Comparison of ENCODE assay signal across 1 cellular context in the genomic region with DNA sequence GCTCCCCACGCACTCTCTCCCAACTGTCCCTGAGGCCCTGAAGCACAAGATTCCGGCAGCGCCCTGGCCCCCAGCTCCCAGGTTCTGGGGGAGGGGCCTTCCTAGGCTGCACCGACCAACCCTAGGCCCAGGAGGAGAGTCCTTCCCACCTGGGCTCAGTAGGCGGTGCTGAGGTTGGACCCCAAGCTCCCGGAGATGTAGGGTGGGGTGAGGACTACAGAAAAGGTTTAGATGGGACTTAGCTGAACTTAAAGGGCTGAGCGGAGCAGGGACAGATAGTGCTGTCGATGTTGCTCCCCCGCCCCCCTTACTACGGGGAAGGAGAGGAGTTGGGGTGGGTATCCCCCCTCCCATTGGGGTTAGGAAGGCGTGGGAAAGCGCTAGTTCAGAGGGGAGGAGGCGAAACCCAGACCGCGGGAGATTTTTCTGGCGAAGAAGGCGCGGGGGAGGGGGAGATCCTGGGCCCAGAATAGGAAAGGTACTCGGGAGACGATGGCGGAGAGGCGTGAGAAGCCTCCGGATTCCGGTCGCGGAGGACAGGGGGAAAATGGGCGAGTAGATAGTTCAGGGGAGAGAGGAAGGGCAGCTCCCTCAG.
TF ChIP-seq lines count a peak whose summit lies in the region.

No MANE protein-coding gene starts in this region.

TF ChIP-seq in K562, 482 proteins besides CTCF, POLR2A, EP300 and RAD21 (continued from another document and continues in another):
- TF ChIP-seq, protein P1, sequence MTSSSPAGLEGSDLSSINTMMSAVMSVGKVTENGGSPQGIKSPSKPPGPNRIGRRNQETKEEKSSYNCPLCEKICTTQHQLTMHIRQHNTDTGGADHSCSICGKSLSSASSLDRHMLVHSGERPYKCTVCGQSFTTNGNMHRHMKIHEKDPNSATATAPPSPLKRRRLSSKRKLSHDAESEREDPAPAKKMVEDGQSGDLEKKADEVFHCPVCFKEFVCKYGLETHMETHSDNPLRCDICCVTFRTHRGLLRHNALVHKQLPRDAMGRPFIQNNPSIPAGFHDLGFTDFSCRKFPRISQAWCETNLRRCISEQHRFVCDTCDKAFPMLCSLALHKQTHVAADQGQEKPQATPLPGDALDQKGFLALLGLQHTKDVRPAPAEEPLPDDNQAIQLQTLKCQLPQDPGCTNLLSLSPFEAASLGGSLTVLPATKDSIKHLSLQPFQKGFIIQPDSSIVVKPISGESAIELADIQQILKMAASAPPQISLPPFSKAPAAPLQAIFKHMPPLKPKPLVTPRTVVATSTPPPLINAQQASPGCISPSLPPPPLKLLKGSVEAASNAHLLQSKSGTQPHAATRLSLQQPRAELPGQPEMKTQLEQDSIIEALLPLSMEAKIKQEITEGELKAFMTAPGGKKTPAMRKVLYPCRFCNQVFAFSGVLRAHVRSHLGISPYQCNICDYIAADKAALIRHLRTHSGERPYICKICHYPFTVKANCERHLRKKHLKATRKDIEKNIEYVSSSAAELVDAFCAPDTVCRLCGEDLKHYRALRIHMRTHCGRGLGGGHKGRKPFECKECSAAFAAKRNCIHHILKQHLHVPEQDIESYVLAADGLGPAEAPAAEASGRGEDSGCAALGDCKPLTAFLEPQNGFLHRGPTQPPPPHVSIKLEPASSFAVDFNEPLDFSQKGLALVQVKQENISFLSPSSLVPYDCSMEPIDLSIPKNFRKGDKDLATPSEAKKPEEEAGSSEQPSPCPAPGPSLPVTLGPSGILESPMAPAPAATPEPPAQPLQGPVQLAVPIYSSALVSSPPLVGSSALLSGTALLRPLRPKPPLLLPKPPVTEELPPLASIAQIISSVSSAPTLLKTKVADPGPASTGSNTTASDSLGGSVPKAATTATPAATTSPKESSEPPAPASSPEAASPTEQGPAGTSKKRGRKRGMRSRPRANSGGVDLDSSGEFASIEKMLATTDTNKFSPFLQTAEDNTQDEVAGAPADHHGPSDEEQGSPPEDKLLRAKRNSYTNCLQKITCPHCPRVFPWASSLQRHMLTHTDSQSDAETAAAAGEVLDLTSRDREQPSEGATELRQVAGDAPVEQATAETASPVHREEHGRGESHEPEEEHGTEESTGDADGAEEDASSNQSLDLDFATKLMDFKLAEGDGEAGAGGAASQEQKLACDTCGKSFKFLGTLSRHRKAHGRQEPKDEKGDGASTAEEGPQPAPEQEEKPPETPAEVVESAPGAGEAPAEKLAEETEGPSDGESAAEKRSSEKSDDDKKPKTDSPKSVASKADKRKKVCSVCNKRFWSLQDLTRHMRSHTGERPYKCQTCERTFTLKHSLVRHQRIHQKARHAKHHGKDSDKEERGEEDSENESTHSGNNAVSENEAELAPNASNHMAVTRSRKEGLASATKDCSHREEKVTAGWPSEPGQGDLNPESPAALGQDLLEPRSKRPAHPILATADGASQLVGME (CRISPR knock-in tag; IDR thresholded peaks at IDR 0.05), result no peak
- TF ChIP-seq SMAD2 (IDR thresholded peaks at IDR 0.05; ENCODE audit: low read depth, low read length), result no peak
- TF ChIP-seq ARID2 (IDR thresholded peaks at IDR 0.05), result no peak
- TF ChIP-seq TEAD2 (tag; IDR thresholded peaks at IDR 0.05), result no peak
- TF ChIP-seq CAMTA2 (CRISPR knock-in tag; conservative IDR thresholded peaks at IDR 0.05), result no peak
- TF ChIP-seq ZKSCAN3 (CRISPR knock-in tag; IDR thresholded peaks at IDR 0.05), result no peak
- no peak for TF ChIP-seq ATF1 (CRISPR knock-in tag; IDR thresholded peaks at IDR 0.05)
- peak; percentile 22 for TF ChIP-seq ATF1 (tag; IDR thresholded peaks at IDR 0.05)
- TF ChIP-seq ZEB2 (IDR thresholded peaks at IDR 0.05), result peak; percentile 51; the same call in 1 of the 2 replicates
- TF ChIP-seq CREB1 (IDR thresholded peaks at IDR 0.05), result no peak
- peak; percentile 57; the same call in 1 of the 2 replicates for TF ChIP-seq CREB1 (CRISPR knock-in tag; IDR thresholded peaks at IDR 0.05)
- TF ChIP-seq ILK (tag; IDR thresholded peaks at IDR 0.05; ENCODE audit: borderline replicate concordance, low read depth), result no peak
- TF ChIP-seq WHSC1 (IDR thresholded peaks at IDR 0.05; ENCODE audit: low read length), result no peak
- no peak for TF ChIP-seq ZFPM2 (CRISPR knock-in tag; IDR thresholded peaks at IDR 0.05)
- TF ChIP-seq HDAC8 (tag; IDR thresholded peaks at IDR 0.05), result no peak
- no peak for TF ChIP-seq MCM2 (IDR thresholded peaks at IDR 0.05; ENCODE audit: low read depth)
- no peak for TF ChIP-seq TARDBP (IDR thresholded peaks at IDR 0.05)
- no peak for TF ChIP-seq ZNF197 (CRISPR knock-in tag; IDR thresholded peaks at IDR 0.05; ENCODE audit: low read depth)
- TF ChIP-seq, protein P2, sequence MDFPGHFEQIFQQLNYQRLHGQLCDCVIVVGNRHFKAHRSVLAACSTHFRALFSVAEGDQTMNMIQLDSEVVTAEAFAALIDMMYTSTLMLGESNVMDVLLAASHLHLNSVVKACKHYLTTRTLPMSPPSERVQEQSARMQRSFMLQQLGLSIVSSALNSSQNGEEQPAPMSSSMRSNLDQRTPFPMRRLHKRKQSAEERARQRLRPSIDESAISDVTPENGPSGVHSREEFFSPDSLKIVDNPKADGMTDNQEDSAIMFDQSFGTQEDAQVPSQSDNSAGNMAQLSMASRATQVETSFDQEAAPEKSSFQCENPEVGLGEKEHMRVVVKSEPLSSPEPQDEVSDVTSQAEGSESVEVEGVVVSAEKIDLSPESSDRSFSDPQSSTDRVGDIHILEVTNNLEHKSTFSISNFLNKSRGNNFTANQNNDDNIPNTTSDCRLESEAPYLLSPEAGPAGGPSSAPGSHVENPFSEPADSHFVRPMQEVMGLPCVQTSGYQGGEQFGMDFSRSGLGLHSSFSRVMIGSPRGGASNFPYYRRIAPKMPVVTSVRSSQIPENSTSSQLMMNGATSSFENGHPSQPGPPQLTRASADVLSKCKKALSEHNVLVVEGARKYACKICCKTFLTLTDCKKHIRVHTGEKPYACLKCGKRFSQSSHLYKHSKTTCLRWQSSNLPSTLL (IDR thresholded peaks at IDR 0.05), result no peak
- TF ChIP-seq HDAC6 (IDR thresholded peaks at IDR 0.05; ENCODE audit: low read depth, low read length), result no peak
- no peak for TF ChIP-seq SIRT6 (IDR thresholded peaks at IDR 0.05; ENCODE audit: low read depth, low read length)
- no peak for TF ChIP-seq PURB (CRISPR knock-in tag; IDR thresholded peaks at IDR 0.05; ENCODE audit: low read depth)
- TF ChIP-seq, protein P3, sequence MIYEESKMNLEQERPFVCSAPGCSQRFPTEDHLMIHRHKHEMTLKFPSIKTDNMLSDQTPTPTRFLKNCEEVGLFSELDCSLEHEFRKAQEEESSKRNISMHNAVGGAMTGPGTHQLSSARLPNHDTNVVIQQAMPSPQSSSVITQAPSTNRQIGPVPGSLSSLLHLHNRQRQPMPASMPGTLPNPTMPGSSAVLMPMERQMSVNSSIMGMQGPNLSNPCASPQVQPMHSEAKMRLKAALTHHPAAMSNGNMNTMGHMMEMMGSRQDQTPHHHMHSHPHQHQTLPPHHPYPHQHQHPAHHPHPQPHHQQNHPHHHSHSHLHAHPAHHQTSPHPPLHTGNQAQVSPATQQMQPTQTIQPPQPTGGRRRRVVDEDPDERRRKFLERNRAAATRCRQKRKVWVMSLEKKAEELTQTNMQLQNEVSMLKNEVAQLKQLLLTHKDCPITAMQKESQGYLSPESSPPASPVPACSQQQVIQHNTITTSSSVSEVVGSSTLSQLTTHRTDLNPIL (CRISPR knock-in tag; IDR thresholded peaks at IDR 0.05), result no peak
- TF ChIP-seq KLF16 (IDR thresholded peaks at IDR 0.05), result no peak
- TF ChIP-seq, protein P4, sequence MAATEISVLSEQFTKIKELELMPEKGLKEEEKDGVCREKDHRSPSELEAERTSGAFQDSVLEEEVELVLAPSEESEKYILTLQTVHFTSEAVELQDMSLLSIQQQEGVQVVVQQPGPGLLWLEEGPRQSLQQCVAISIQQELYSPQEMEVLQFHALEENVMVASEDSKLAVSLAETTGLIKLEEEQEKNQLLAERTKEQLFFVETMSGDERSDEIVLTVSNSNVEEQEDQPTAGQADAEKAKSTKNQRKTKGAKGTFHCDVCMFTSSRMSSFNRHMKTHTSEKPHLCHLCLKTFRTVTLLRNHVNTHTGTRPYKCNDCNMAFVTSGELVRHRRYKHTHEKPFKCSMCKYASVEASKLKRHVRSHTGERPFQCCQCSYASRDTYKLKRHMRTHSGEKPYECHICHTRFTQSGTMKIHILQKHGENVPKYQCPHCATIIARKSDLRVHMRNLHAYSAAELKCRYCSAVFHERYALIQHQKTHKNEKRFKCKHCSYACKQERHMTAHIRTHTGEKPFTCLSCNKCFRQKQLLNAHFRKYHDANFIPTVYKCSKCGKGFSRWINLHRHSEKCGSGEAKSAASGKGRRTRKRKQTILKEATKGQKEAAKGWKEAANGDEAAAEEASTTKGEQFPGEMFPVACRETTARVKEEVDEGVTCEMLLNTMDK (IDR thresholded peaks at IDR 0.05; ENCODE audit: borderline replicate concordance, insufficient read depth, low read depth, low read length, poor library complexity, severe bottlenecking), result no peak
- no peak for TF ChIP-seq ZNF644 (tag; IDR thresholded peaks at IDR 0.05; ENCODE audit: low read depth)
- TF ChIP-seq ZNF436 (CRISPR knock-in tag; IDR thresholded peaks at IDR 0.05), result no peak
- TF ChIP-seq, protein P5, sequence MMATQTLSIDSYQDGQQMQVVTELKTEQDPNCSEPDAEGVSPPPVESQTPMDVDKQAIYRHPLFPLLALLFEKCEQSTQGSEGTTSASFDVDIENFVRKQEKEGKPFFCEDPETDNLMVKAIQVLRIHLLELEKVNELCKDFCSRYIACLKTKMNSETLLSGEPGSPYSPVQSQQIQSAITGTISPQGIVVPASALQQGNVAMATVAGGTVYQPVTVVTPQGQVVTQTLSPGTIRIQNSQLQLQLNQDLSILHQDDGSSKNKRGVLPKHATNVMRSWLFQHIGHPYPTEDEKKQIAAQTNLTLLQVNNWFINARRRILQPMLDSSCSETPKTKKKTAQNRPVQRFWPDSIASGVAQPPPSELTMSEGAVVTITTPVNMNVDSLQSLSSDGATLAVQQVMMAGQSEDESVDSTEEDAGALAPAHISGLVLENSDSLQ (IDR thresholded peaks at IDR 0.05), result no peak
- TF ChIP-seq MCM3 (IDR thresholded peaks at IDR 0.05), result no peak
- TF ChIP-seq, protein P6, sequence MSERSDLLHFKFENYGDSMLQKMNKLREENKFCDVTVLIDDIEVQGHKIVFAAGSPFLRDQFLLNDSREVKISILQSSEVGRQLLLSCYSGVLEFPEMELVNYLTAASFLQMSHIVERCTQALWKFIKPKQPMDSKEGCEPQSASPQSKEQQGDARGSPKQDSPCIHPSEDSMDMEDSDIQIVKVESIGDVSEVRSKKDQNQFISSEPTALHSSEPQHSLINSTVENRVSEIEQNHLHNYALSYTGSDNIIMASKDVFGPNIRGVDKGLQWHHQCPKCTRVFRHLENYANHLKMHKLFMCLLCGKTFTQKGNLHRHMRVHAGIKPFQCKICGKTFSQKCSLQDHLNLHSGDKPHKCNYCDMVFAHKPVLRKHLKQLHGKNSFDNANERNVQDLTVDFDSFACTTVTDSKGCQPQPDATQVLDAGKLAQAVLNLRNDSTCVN (CRISPR knock-in tag; IDR thresholded peaks at IDR 0.05), result 0 out of 2 replicates have a peak, but pooled peaks have one; percentile 48
- no peak for TF ChIP-seq PTRF (tag; IDR thresholded peaks at IDR 0.05)
- no peak for TF ChIP-seq MYNN (IDR thresholded peaks at IDR 0.05)
- no peak for TF ChIP-seq MYNN (CRISPR knock-in tag; IDR thresholded peaks at IDR 0.05)
- no peak for TF ChIP-seq NFATC3 (IDR thresholded peaks at IDR 0.05)
- TF ChIP-seq, protein P7, sequence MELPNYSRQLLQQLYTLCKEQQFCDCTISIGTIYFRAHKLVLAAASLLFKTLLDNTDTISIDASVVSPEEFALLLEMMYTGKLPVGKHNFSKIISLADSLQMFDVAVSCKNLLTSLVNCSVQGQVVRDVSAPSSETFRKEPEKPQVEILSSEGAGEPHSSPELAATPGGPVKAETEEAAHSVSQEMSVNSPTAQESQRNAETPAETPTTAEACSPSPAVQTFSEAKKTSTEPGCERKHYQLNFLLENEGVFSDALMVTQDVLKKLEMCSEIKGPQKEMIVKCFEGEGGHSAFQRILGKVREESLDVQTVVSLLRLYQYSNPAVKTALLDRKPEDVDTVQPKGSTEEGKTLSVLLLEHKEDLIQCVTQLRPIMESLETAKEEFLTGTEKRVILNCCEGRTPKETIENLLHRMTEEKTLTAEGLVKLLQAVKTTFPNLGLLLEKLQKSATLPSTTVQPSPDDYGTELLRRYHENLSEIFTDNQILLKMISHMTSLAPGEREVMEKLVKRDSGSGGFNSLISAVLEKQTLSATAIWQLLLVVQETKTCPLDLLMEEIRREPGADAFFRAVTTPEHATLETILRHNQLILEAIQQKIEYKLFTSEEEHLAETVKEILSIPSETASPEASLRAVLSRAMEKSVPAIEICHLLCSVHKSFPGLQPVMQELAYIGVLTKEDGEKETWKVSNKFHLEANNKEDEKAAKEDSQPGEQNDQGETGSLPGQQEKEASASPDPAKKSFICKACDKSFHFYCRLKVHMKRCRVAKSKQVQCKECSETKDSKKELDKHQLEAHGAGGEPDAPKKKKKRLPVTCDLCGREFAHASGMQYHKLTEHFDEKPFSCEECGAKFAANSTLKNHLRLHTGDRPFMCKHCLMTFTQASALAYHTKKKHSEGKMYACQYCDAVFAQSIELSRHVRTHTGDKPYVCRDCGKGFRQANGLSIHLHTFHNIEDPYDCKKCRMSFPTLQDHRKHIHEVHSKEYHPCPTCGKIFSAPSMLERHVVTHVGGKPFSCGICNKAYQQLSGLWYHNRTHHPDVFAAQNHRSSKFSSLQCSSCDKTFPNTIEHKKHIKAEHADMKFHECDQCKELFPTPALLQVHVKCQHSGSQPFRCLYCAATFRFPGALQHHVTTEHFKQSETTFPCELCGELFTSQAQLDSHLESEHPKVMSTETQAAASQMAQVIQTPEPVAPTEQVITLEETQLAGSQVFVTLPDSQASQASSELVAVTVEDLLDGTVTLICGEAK (IDR thresholded peaks at IDR 0.05), result no peak
- TF ChIP-seq, protein P7 (CRISPR knock-in tag; IDR thresholded peaks at IDR 0.05), result no peak
- no peak for TF ChIP-seq ZNF324 (CRISPR knock-in tag; IDR thresholded peaks at IDR 0.05)
- no peak for TF ChIP-seq HNRNPLL (IDR thresholded peaks at IDR 0.05; ENCODE audit: low read depth, low read length, poor library complexity, severe bottlenecking)
